In genomic region chr10:3071405-3072198, GRCh38 we compare ENCODE assay signal across 10 cellular contexts. TPM values are rescaled to one million over a fixed set of nuclear protein-coding genes. Genes with fewer than 3 reads are reported as not detected.
DNase-seq lines count a peak whose midpoint lies in the region; ATAC-seq, FAIRE-seq and TF ChIP-seq lines count a peak whose summit lies in the region.
"Had no signal": no experiment of that assay in that cellular context is flagged by ENCODE, and none has a peak within 500 bp of the region (broad histone marks: within the 10 kb centered on the region; RNA-seq: fewer than 3 reads in every experiment).

No MANE protein-coding gene starts in this region.

- H3K36me3 ChIP-seq in GM23248 (ENCODE audit: low read depth) (peaks cover 6% of the 10 kb centered on the region; the same call in 1 of the 2 replicates), mammary epithelial cell (ENCODE audit: insufficient read depth, low read length) (peaks cover 9% of the 10 kb centered on the region), lower lobe of right lung (no peaks in the 10 kb centered on the region), SJCRH30 (no peaks in the 10 kb centered on the region), kidney (ENCODE audit: control insufficient read depth in 1 of 2, insufficient read depth in 2 of 2, low read length in 2 of 2) (peaks cover 0 to 3% of the 10 kb centered on the region in 2 donors)
- H3K36me3 ChIP-seq: upper lobe of right lung had no signal

- intact Hi-C loops in mammary epithelial cell (cut with micrococcal nuclease): loop anchor here (1.0 kb wide), 1 partner anchor 20 kb away; no protein-coding TSS in a partner anchor
- intact Hi-C loops in lower lobe of right lung (cut with DNase I): no loop called here
- intact Hi-C loops in kidney (cut with DNase I): no loop called here

- no peaks in the 10 kb centered on the region for H3K9me3 ChIP-seq in GM23248 (ENCODE audit: low read depth)
- H3K9me3 ChIP-seq in mammary epithelial cell (replicated peaks; ENCODE audit: insufficient read depth, low read length): no peaks in the 10 kb centered on the region
- H3K9me3 ChIP-seq in lower lobe of right lung: no peaks in the 10 kb centered on the region
- no peaks in the 10 kb centered on the region for H3K9me3 ChIP-seq in SJCRH30 (replicated peaks)
- H3K9me3 ChIP-seq in kidney (ENCODE audit: control insufficient read depth in 1 of 2, low read length in 2 of 2): no peaks in the 10 kb centered on the region
- H3K9me3 ChIP-seq: upper lobe of right lung had no signal

- no peaks in the 10 kb centered on the region for H3K9me2 ChIP-seq in GM23248 (ENCODE audit: insufficient read depth)

- DNase-seq in GM23248: peak; percentile 82
- peak; percentile 62 for DNase-seq in RWPE1 (ENCODE audit: low spot score)
- DNase-seq in mammary epithelial cell: peak; percentile 95
- DNase-seq in stimulated activated CD4-positive, alpha-beta T cell treated with anti-CD3 and anti-CD28 coated beads, Interleukin-1b, Interleukin-23, amount 100 ng/mL, for 48 hours: peak; percentile 65
- DNase-seq in lower lobe of right lung: no peak
- no peak for DNase-seq in SJCRH30
- DNase-seq in kidney: no peak
- no peak for DNase-seq in NAMALWA (ENCODE audit: low spot score)
- DNase-seq: activated gamma-delta T cell treated with Interleukin-2 at 50 U/mL for 16 hours, upper lobe of right lung had no signal

- CTCF ChIA-PET in RWPE1 (lab: Yijun Ruan, JAX): no interaction called here
- CTCF ChIA-PET in mammary epithelial cell (lab: Charles Lee; ENCODE audit: low non-redundant PET): no interaction called here

- in situ Hi-C loops in GM23248 (cut with MboI) (no loop called here), mammary epithelial cell (cut with MboI; ENCODE audit: low sequenced_read_pairs in 2 of 2) (no loop called here)

- H4K20me1 ChIP-seq in GM23248 (ENCODE audit: insufficient read depth) (0 out of 2 replicates have a peak, but pooled peaks cover 6% of the 10 kb centered on the region), mammary epithelial cell (ENCODE audit: insufficient read depth, low read length) (peaks cover 8% of the 10 kb centered on the region)

- dilution Hi-C loops in mammary epithelial cell (cut with HindIII; ENCODE audit: low sequenced_read_pairs): no loop called here

- FAIRE-seq in kidney (lab: Jason Lieb, UNC): no peak

- H2AFZ ChIP-seq in GM23248 (no peak overlapping the region), mammary epithelial cell (ENCODE audit: low read depth, low read length) (no peak overlapping the region)

- 0 out of 2 replicates have a peak overlapping the region, but pooled peaks have one; percentile 31 for H3K27ac ChIP-seq in GM23248
- H3K27ac ChIP-seq in RWPE1: peak overlapping the region; percentile 34
- H3K27ac ChIP-seq in mammary epithelial cell (ENCODE audit: insufficient read depth, low read depth, low read length): no peak overlapping the region
- H3K27ac ChIP-seq in lower lobe of right lung: no peak overlapping the region
- H3K27ac ChIP-seq in SJCRH30: no peak overlapping the region
- no peak overlapping the region for H3K27ac ChIP-seq in kidney (ENCODE audit: low read depth in 2 of 2, low read length in 2 of 2)
- H3K27ac ChIP-seq: upper lobe of right lung had no signal

- H3K27me3 ChIP-seq in GM23248 (replicated peaks; ENCODE audit: insufficient read depth) (no peaks in the 10 kb centered on the region), mammary epithelial cell (ENCODE audit: insufficient read depth, low read length) (no peaks in the 10 kb centered on the region), lower lobe of right lung (ENCODE audit: low read depth) (peaks cover 18% of the 10 kb centered on the region), SJCRH30 (no peaks in the 10 kb centered on the region)
- H3K27me3 ChIP-seq: upper lobe of right lung had no signal

- peaks cover 4% of the 10 kb centered on the region; the same call in 1 of the 2 replicates for H3F3A ChIP-seq in GM23248 (ENCODE audit: insufficient read depth)

- ATAC-seq in lower lobe of right lung: no peak
- ATAC-seq: upper lobe of right lung had no signal

- 96% methylated on average over 13 of the region's 13 CpGs for WGBS in GM23248 (ENCODE audit: low coverage in 1 of 2, low lambda C conversion rate in 2 of 2, missing lambda C conversion rate in 2 of 2), 2 experiments
- 85% methylated on average over 13 of the region's 13 CpGs for WGBS in mammary epithelial cell (ENCODE audit: low coverage, missing lambda C conversion rate)

- peaks cover 17% of the 10 kb centered on the region; the same call in 1 of the 2 replicates for H3K4me1 ChIP-seq in GM23248 (ENCODE audit: insufficient read depth)
- peaks cover 42% of the 10 kb centered on the region for H3K4me1 ChIP-seq in mammary epithelial cell (ENCODE audit: insufficient read depth, low read length)
- peaks cover 10% of the 10 kb centered on the region for H3K4me1 ChIP-seq in lower lobe of right lung
- H3K4me1 ChIP-seq in SJCRH30: no peaks in the 10 kb centered on the region
- peaks cover 2 to 6% of the 10 kb centered on the region in 2 donors for H3K4me1 ChIP-seq in kidney (ENCODE audit: control insufficient read depth in 1 of 2, insufficient read depth in 1 of 2, low read depth in 1 of 2, low read length in 2 of 2)
- H3K4me1 ChIP-seq: upper lobe of right lung had no signal

- no TSS peak for BruUV-seq in mammary epithelial cell (replicated peaks; lab: Mats Ljungman, UMichigan)

- H3K79me2 ChIP-seq in GM23248 (ENCODE audit: insufficient read depth) (peaks cover 80% of the 10 kb centered on the region), mammary epithelial cell (ENCODE audit: insufficient read depth, low read length) (peaks cover 90% of the 10 kb centered on the region)

- TF ChIP-seq CTCF in RWPE1 (conservative IDR thresholded peaks at IDR 0.05; ENCODE audit: low read depth): no peak
- TF ChIP-seq CTCF in mammary epithelial cell (conservative IDR thresholded peaks at IDR 0.05 in 1 of 2, IDR thresholded peaks at IDR 0.05 in 1 of 2; ENCODE audit: extremely low read depth in 1 of 2, insufficient read depth in 1 of 2, low read depth in 1 of 2, low read length in 2 of 2): no peak
- TF ChIP-seq CTCF in lower lobe of right lung (IDR thresholded peaks at IDR 0.05): no peak
- no peak for TF ChIP-seq CTCF in kidney (IDR thresholded peaks at IDR 0.05; ENCODE audit: borderline replicate concordance, extremely low read depth, insufficient read depth)

- POLR2A ChIA-PET in RWPE1 (lab: Yijun Ruan, JAX; ENCODE audit: low non-redundant PET): no interaction called here

- H3K4me2 ChIP-seq in GM23248 (ENCODE audit: unreplicated experiment) (no peak overlapping the region), mammary epithelial cell (ENCODE audit: insufficient read depth, low read depth, low read length) (peak overlapping the region; percentile 38)

- no peak overlapping the region for H3K9ac ChIP-seq in GM23248
- H3K9ac ChIP-seq in mammary epithelial cell (ENCODE audit: insufficient read depth, low read length): no peak overlapping the region
- H3K9ac ChIP-seq in kidney (ENCODE audit: low read length in 2 of 2): no peak overlapping the region

- H3K4me3 ChIP-seq in GM23248: no peak overlapping the region
- H3K4me3 ChIP-seq in mammary epithelial cell (replicated peaks in 1 of 3; ENCODE audit: insufficient read depth in 1 of 3, low read depth in 2 of 3, low read length in 3 of 3): no peak overlapping the region
- no peak overlapping the region for H3K4me3 ChIP-seq in lower lobe of right lung
- no peak overlapping the region for H3K4me3 ChIP-seq in SJCRH30
- H3K4me3 ChIP-seq in kidney (ENCODE audit: low read length in 2 of 2): no peak overlapping the region
- H3K4me3 ChIP-seq: upper lobe of right lung had no signal

RNA-seq across cellular contexts. Expression of gene PFKP, which starts 4.3 kb away (rescaled TPM):
- total RNA-seq in GM23248 (2014; rRNA removed; shearing (Covaris generic)): 137 and 159 TPM in 2 replicates
- 133 TPM in 2 replicates for polyA plus RNA-seq in GM23248 (2016; fragmentation: Nextera tagmentation; extraction: Ambion mirVana)
- 100 to 1,000 TPM; 142 to 272 TPM for total RNA-seq in mammary epithelial cell
- 201 TPM for polyA plus RNA-seq in mammary epithelial cell
- 208 TPM for polyA minus RNA-seq in mammary epithelial cell
- total RNA-seq in lower lobe of right lung: 23.5 TPM
- 34.5 and 37.6 TPM in 2 replicates for total RNA-seq in SJCRH30 (2014; rRNA removed; shearing (Covaris generic))
- total RNA-seq in kidney: 139 TPM
- polyA plus RNA-seq in kidney (ENCODE audit: insufficient read depth, low read depth, low replicate concordance): 51.2 TPM

Comparison
In these comparisons a context has a peak if more than half of its experiments do, and no peak if none do; other contexts are left out.
1. DNase-seq: peak in GM23248 (single experiment), RWPE1 (single experiment), mammary epithelial cell (single experiment) and stimulated activated CD4-positive, alpha-beta T cell treated with anti-CD3 and anti-CD28 coated beads, Interleukin-1b, Interleukin-23, amount 100 ng/mL, for 48 hours (single experiment); none in lower lobe of right lung (single experiment), SJCRH30 (0 of 2), kidney (single experiment) and NAMALWA (single experiment).
2. H3K27ac ChIP-seq: peak in GM23248 (single experiment) and RWPE1 (single experiment); none in mammary epithelial cell (single experiment), lower lobe of right lung (single experiment), SJCRH30 (single experiment) and kidney (0 of 2).